In genomic region chr4:127103723-127104122, GRCh38 we compare ENCODE assay signal across 20 cellular contexts.
"Had no signal": no experiment of that assay in that cellular context is flagged by ENCODE, and none has a peak within 500 bp of the region (broad histone marks: within the 10 kb centered on the region; RNA-seq: fewer than 3 reads in every experiment).

No MANE protein-coding gene starts in this region.

- H3K36me3 Mint-ChIP-seq: activated naive CD4-positive, alpha-beta T cell treated with anti-CD3 and anti-CD28 coated beads, Interleukin-2, amount 50 U/mL, for 24 hours had no signal

- H3K4me3 ChIP-seq: adrenal gland, cardiac muscle cell, heart right ventricle, skin epidermis, suprapubic skin had no signal

- DNase-seq: activated CD4-positive, alpha-beta T cell treated with anti-CD3 and anti-CD28 coated beads for 1 hour; activated CD8-positive, alpha-beta memory T cell treated with anti-CD3 and anti-CD28 coated beads for 24 hours; activated CD8-positive, alpha-beta memory T cell treated with anti-CD3 and anti-CD28 coated beads, Interleukin-2, amount 50 U/mL, for 48 hours; activated effector memory CD4-positive, alpha-beta T cell treated with anti-CD3 and anti-CD28 coated beads, Interleukin-2, amount 50 U/mL, for 16 hours; activated T-cell treated with anti-CD3 and anti-CD28 coated beads, Interleukin-2, amount 50 U/mL, for 48 hours; adrenal gland; effector memory CD8-positive, alpha-beta T cell; midbrain; nephron progenitor cell; occipital lobe; stimulated activated CD4-positive, alpha-beta T cell treated with anti-CD3 and anti-CD28 coated beads, Interleukin-2, amount 100 ng/mL, for 48 hours; trophoblast cell; WERI-Rb-1 had no signal

- H3K27ac ChIP-seq: adrenal gland, cardiac muscle cell, skin epidermis, suprapubic skin, WERI-Rb-1 had no signal

- H3K4me1 ChIP-seq: adrenal gland, heart right ventricle, suprapubic skin had no signal

- H3K27me3 ChIP-seq: adrenal gland, cardiac muscle cell, heart right ventricle, suprapubic skin had no signal

- H3K4me1 Mint-ChIP-seq: activated naive CD4-positive, alpha-beta T cell treated with anti-CD3 and anti-CD28 coated beads, Interleukin-2, amount 50 U/mL, for 24 hours; nephron progenitor cell had no signal

- ATAC-seq: effector memory CD8-positive, alpha-beta T cell had no signal

- H3K27ac Mint-ChIP-seq: activated naive CD4-positive, alpha-beta T cell treated with anti-CD3 and anti-CD28 coated beads, Interleukin-2, amount 50 U/mL, for 24 hours; effector memory CD8-positive, alpha-beta T cell; nephron progenitor cell; progenitor cell of endocrine pancreas; stimulated activated naive CD8-positive, alpha-beta T cell treated with anti-CD3 and anti-CD28 coated beads, Interleukin-15, Interleukin-2, amounts not matched to agents 100 ng/mL and 50 ng/mL, for 24 hours had no signal

- H3K9me3 ChIP-seq: adrenal gland, suprapubic skin had no signal

- H3K4me3 Mint-ChIP-seq: activated naive CD4-positive, alpha-beta T cell treated with anti-CD3 and anti-CD28 coated beads, Interleukin-2, amount 50 U/mL, for 24 hours; effector memory CD8-positive, alpha-beta T cell; nephron progenitor cell; stimulated activated naive CD8-positive, alpha-beta T cell treated with anti-CD3 and anti-CD28 coated beads, Interleukin-15, Interleukin-2, amounts not matched to agents 100 ng/mL and 50 ng/mL, for 24 hours had no signal

- H3K27me3 Mint-ChIP-seq: activated naive CD4-positive, alpha-beta T cell treated with anti-CD3 and anti-CD28 coated beads, Interleukin-2, amount 50 U/mL, for 24 hours; effector memory CD8-positive, alpha-beta T cell; progenitor cell of endocrine pancreas; stimulated activated naive CD8-positive, alpha-beta T cell treated with anti-CD3 and anti-CD28 coated beads, Interleukin-15, Interleukin-2, amounts not matched to agents 100 ng/mL and 50 ng/mL, for 24 hours had no signal
